ENCODE assay signal across 15 cellular contexts in genomic region chr16:50879873-50880695, GRCh38.
DNase-seq lines count a peak whose midpoint lies in the region; ATAC-seq and TF ChIP-seq lines count a peak whose summit lies in the region.
"Had no signal": no experiment of that assay in that cellular context is flagged by ENCODE, and none has a peak within 500 bp of the region (broad histone marks: within the 10 kb centered on the region; RNA-seq: fewer than 3 reads in every experiment).

No MANE protein-coding gene starts in this region.

- CTCF ChIA-PET in PC-9 (lab: Charles Lee) = no interaction called here

- H3K4me3 ChIP-seq in NB4 (ENCODE audit: low read depth, low read length) (no peak overlapping the region), suprapubic skin (no peak overlapping the region), PC-9 (no peak overlapping the region)
- H3K4me3 ChIP-seq: prostate gland had no signal

- no peak overlapping the region for H2AFZ ChIP-seq in PC-9

- no peak for ATAC-seq in HG03439 (IDR thresholded peaks at IDR 0.05; ENCODE audit: unreplicated experiment)
- ATAC-seq: Right ventricle myocardium inferior had no signal

- no peaks in the 10 kb centered on the region for H3K79me2 ChIP-seq in PC-9 (ENCODE audit: low read depth)

- peak; percentile 55 for DNase-seq in Ammon's horn (ENCODE audit: low spot score)
- DNase-seq in NB4 (ENCODE audit: low read depth) = peak; percentile 71
- peak; percentile 9 for DNase-seq in SHP77 treated with DMSO at 0.1 percent for 48 hours (lab: John Stamatoyannopoulos, UW)
- peak; percentile 43 for DNase-seq in kidney tubule cell (ENCODE audit: low spot score)
- no peak for DNase-seq in suprapubic skin (ENCODE audit: low spot score in 2 of 2)
- DNase-seq in CD1c-positive myeloid dendritic cell (ENCODE audit: extremely low spot score) = no peak
- no peak for DNase-seq in PC-9
- DNase-seq: activated CD4-positive, CD25-positive, alpha-beta regulatory T cell treated with anti-CD3 and anti-CD28 coated beads, Interleukin-2, amount 50 U/mL, for 72 hours; activated naive CD4-positive, alpha-beta T cell treated with anti-CD3 and anti-CD28 coated beads for 36 hours; BE2C; effector CD8-positive, alpha-beta T cell; Karpas-422 had no signal

- POLR2A ChIA-PET in PC-9 (lab: Charles Lee; ENCODE audit: unreplicated experiment) = no interaction called here

- no peak for TF ChIP-seq POLR2A in NB4 (IDR thresholded peaks at IDR 0.05; ENCODE audit: extremely low read depth, insufficient read length)
- no peak for TF ChIP-seq POLR2A in suprapubic skin (IDR thresholded peaks at IDR 0.05)

- BruUV-seq in PC-9 (replicated peaks; lab: Mats Ljungman, UMichigan) = no TSS peak

- H3K36me3 ChIP-seq in suprapubic skin = no peaks in the 10 kb centered on the region
- H3K36me3 ChIP-seq in PC-9 (ENCODE audit: low read depth) = no peaks in the 10 kb centered on the region
- H3K36me3 ChIP-seq: BE2C, prostate gland had no signal

- H3K27ac ChIP-seq in suprapubic skin = no peak overlapping the region
- no peak overlapping the region for H3K27ac ChIP-seq in PC-9
- H3K27ac ChIP-seq: prostate gland had no signal

- no peaks in the 10 kb centered on the region for H3F3A ChIP-seq in PC-9 (ENCODE audit: insufficient read depth, low read depth)

- no peaks in the 10 kb centered on the region for H4K20me1 ChIP-seq in PC-9 (ENCODE audit: insufficient read depth)

- no peaks in the 10 kb centered on the region; the same call in 1 of the 2 replicates for H3K9me2 ChIP-seq in PC-9 (ENCODE audit: insufficient read depth)

- H3K9me3 ChIP-seq in suprapubic skin (no peaks in the 10 kb centered on the region), PC-9 (ENCODE audit: insufficient read depth, low read depth) (no peaks in the 10 kb centered on the region)
- H3K9me3 ChIP-seq: BE2C, prostate gland had no signal

- H3K4me1 ChIP-seq in suprapubic skin (peaks cover 5% of the 10 kb centered on the region), PC-9 (replicated peaks; ENCODE audit: insufficient read depth) (no peaks in the 10 kb centered on the region)
- H3K4me1 ChIP-seq: BE2C, prostate gland had no signal

- 40% methylated on average over 6 of the region's 24 CpGs for WGBS in suprapubic skin

- H3K27me3 ChIP-seq in suprapubic skin = no peaks in the 10 kb centered on the region
- H3K27me3 ChIP-seq in PC-9 (ENCODE audit: insufficient read depth, low read depth) = peaks cover 69% of the 10 kb centered on the region
- H3K27me3 ChIP-seq: BE2C had no signal

- TF ChIP-seq EP300 in suprapubic skin (IDR thresholded peaks at IDR 0.05) = no peak

- intact Hi-C loops in PC-9 (cut with micrococcal nuclease; ENCODE audit: unreplicated experiment) = no loop called here

- no peak overlapping the region for H3K4me2 ChIP-seq in PC-9

- no peak for TF ChIP-seq CTCF in NB4 (IDR thresholded peaks at IDR 0.05; ENCODE audit: low read depth, low read length)
- no peak for TF ChIP-seq CTCF in suprapubic skin (IDR thresholded peaks at IDR 0.05)
- no peak for TF ChIP-seq CTCF in PC-9 (conservative IDR thresholded peaks at IDR 0.05)

Comparison
In these comparisons a context has a peak if more than half of its experiments do, and no peak if none do; other contexts are left out.
1. DNase-seq: peak in Ammon's horn (single experiment), NB4 (single experiment), SHP77 treated with DMSO at 0.1 percent for 48 hours (single experiment) and kidney tubule cell (single experiment); none in suprapubic skin (0 of 2), CD1c-positive myeloid dendritic cell (single experiment) and PC-9 (0 of 2).